Comparison of ENCODE assay signal across 1 cellular context in the genomic region with DNA sequence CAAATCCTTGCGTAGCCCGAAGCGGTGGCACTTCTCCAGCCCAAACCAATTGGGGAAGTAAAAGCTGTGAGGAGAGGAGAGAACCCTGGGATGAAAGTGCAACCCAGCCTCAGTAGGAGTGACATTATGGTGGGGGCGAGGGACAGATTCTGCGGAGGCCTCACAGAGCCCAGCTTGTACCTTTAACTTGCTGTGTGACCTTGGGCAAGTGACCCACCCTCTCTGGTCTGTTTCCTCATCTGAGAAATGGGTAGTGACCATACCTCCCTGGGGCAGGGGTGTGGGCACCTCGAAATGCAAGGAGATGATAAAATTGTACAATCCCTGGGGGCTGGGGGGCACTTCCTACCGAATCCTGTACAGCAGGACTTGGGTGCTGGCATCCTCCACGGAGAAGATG.
TF ChIP-seq lines count a peak whose summit lies in the region.

No MANE protein-coding gene starts in this region.

TF ChIP-seq in HepG2, 621 proteins besides CTCF, POLR2A, EP300 and RAD21:
- TF ChIP-seq ZMYM3 (CRISPR knock-in tag; IDR thresholded peaks at IDR 0.05) (peak; percentile 40; the same call in 1 of the 2 replicates), FOXC1 (CRISPR knock-in tag; IDR thresholded peaks at IDR 0.05; ENCODE audit: borderline replicate concordance) (no peak), ZNF768 (CRISPR knock-in tag; IDR thresholded peaks at IDR 0.05) (peak; percentile 97), TBX3 (IDR thresholded peaks at IDR 0.05; ENCODE audit: borderline replicate concordance) (no peak), HNRNPL (IDR thresholded peaks at IDR 0.05; ENCODE audit: low read depth, low read length) (no peak), KDM1A (CRISPR knock-in tag; IDR thresholded peaks at IDR 0.05) (no peak), ZNF619 (CRISPR knock-in tag; IDR thresholded peaks at IDR 0.05) (no peak), ZNF567 (CRISPR knock-in tag; IDR thresholded peaks at IDR 0.05; ENCODE audit: borderline replicate concordance) (no peak)
- TF ChIP-seq, protein P1, sequence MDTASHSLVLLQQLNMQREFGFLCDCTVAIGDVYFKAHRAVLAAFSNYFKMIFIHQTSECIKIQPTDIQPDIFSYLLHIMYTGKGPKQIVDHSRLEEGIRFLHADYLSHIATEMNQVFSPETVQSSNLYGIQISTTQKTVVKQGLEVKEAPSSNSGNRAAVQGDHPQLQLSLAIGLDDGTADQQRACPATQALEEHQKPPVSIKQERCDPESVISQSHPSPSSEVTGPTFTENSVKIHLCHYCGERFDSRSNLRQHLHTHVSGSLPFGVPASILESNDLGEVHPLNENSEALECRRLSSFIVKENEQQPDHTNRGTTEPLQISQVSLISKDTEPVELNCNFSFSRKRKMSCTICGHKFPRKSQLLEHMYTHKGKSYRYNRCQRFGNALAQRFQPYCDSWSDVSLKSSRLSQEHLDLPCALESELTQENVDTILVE (CRISPR knock-in tag; IDR thresholded peaks at IDR 0.05) = no peak
